8 cellular contexts compared by ENCODE assay signal in genomic region chr1:23657659-23658275, GRCh38. TPM values are rescaled to one million over a fixed set of nuclear protein-coding genes. Genes with fewer than 3 reads are reported as not detected.
A peak's percentile ranks its signal among the peaks of the same experiment; 100 is the strongest.
DNase-seq lines count a peak whose midpoint lies in the region; ATAC-seq and TF ChIP-seq lines count a peak whose summit lies in the region.

No MANE protein-coding gene starts in this region.

- H3K9me3 ChIP-seq in psoas muscle: no peaks in the 10 kb centered on the region

- no peaks in the 10 kb centered on the region for H3K36me3 ChIP-seq in psoas muscle (ENCODE audit: insufficient read depth in 1 of 2, low read depth in 1 of 2)

- DNase-seq in SHP77 (lab: John Stamatoyannopoulos, UW) (peak; percentile 48 to 52), SHP77 treated with DMSO at 0.1 percent for 48 hours (lab: John Stamatoyannopoulos, UW) (no peak), NCI-H1092 treated with DMSO at 0.1 percent for 48 hours (lab: John Stamatoyannopoulos, UW) (peak; percentile 17), fibroblast of villous mesenchyme (ENCODE audit: low read depth) (peak; percentile 41), psoas muscle (peak; percentile 57 to 71), NCI-H2081 treated with DMSO at 0.1 percent for 48 hours (lab: John Stamatoyannopoulos, UW) (no peak)
- DNase-seq in activated CD8-positive, alpha-beta memory T cell treated with anti-CD3 and anti-CD28 coated beads for 24 hours: peak; percentile 72

- TF ChIP-seq CTCF in fibroblast of villous mesenchyme (IDR thresholded peaks at IDR 0.05; ENCODE audit: insufficient read depth, low read depth, low read length) (peak; percentile 99), psoas muscle (IDR thresholded peaks at IDR 0.05) (peak; percentile 55)

- H3K27me3 ChIP-seq in psoas muscle (ENCODE audit: insufficient read depth in 3 of 3, low read length in 2 of 3): no peaks in the 10 kb centered on the region

- H3K4me1 ChIP-seq in psoas muscle: no peaks in the 10 kb centered on the region

- no peak overlapping the region for H3K27ac ChIP-seq in psoas muscle

- intact Hi-C loops in psoas muscle (cut with DNase I): no loop called here

- ATAC-seq in psoas muscle (peak in 3 of 4 donors; percentile 58 to 67 (median 65)), HG02973 (IDR thresholded peaks at IDR 0.05; ENCODE audit: unreplicated experiment) (no peak)

- 48 to 55% (median 54%) methylated on average over 7 of the region's 7 CpGs for WGBS in psoas muscle, 3 donors

- H3K4me3 ChIP-seq in fibroblast of villous mesenchyme (ENCODE audit: low read depth, low read length): no peak overlapping the region
- H3K4me3 ChIP-seq in psoas muscle: no peak overlapping the region

RNA-seq across cellular contexts. Expression of gene RPL11, which starts 33.8 kb away (rescaled TPM):
- total RNA-seq in fibroblast of villous mesenchyme (521 and 592 TPM in 2 replicates), psoas muscle (100 to 1,000 TPM; 486 to 688 (median 592) TPM)
- 1,000 to 10,000 TPM in 2 of 3 donors, 100 to 1,000 TPM in 1; 842 to 1,926 (median 1,102) TPM for polyA plus RNA-seq in psoas muscle

Comparison
In these comparisons a context has a peak if more than half of its experiments do, and no peak if none do; other contexts are left out.
1. DNase-seq: peak in SHP77 (2 of 2), NCI-H1092 treated with DMSO at 0.1 percent for 48 hours (single experiment), activated CD8-positive, alpha-beta memory T cell treated with anti-CD3 and anti-CD28 coated beads for 24 hours (single experiment), fibroblast of villous mesenchyme (single experiment) and psoas muscle (2 of 2); none in SHP77 treated with DMSO at 0.1 percent for 48 hours (single experiment) and NCI-H2081 treated with DMSO at 0.1 percent for 48 hours (single experiment).